Comparison of ENCODE assay signal across 12 cellular contexts in the genomic region with DNA sequence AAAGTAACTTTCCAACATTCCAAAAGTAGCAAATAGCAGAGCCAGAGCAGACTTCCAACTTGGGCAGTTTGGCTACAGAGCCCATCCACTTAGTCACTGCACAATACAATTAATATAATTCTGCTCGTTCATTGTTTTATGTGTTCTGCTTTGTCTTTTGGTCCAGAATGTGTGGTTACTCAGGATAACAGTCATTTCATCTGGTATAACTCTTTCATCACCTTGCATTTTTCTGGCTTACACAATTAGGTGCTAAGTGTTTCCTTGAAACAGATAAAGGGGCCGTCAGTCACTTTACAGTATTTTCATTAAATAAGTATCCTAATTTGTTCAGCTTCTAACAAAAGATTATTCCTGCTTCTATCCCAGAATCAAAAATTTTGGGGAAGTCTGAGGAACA.
"Had no signal": no experiment of that assay in that cellular context is flagged by ENCODE, and none has a peak within 500 bp of the region (broad histone marks: within the 10 kb centered on the region; RNA-seq: fewer than 3 reads in every experiment).

No MANE protein-coding gene starts in this region.

- DNase-seq: activated CD4-positive, alpha-beta T cell treated with anti-CD3 and anti-CD28 coated beads, Interleukin-2, amount 50 U/mL, for 4 hours; activated CD4-positive, CD25-positive, alpha-beta regulatory T cell treated with anti-CD3 and anti-CD28 coated beads, Interleukin-2, amount 50 U/mL, for 72 hours; activated effector memory CD4-positive, alpha-beta T cell treated with Interleukin-2 at 50 U/mL for 16 hours; activated T-cell treated with anti-CD3 and anti-CD28 coated beads, Interleukin-2, amount 50 U/mL, for 1 hour; kidney; left ventricle myocardium inferior; ovary; stimulated activated CD4-positive, alpha-beta T cell treated with anti-CD3 and anti-CD28 coated beads, Interleukin-4, amount 100 ng/mL, for 4 hours; uterus had no signal

- H3K27ac Mint-ChIP-seq: activated naive CD8-positive, alpha-beta T cell had no signal

- H3K27me3 ChIP-seq: ovary, uterus had no signal

- H3K9me3 Mint-ChIP-seq: neural crest cell had no signal

- H3K4me3 Mint-ChIP-seq: activated naive CD8-positive, alpha-beta T cell; neural crest cell had no signal

- H3K36me3 Mint-ChIP-seq: activated naive CD8-positive, alpha-beta T cell had no signal

- H3K27ac ChIP-seq: left ventricle myocardium inferior, uterus had no signal

- H3K4me3 ChIP-seq: left ventricle myocardium inferior, ovary, skin epidermis, uterus had no signal

- H3K36me3 ChIP-seq: left ventricle myocardium inferior, ovary had no signal

- H3K9me3 ChIP-seq: ovary, uterus had no signal
